ENCODE assay signal across 10 cellular contexts in genomic region chr2:65370387-65371093, GRCh38.
DNase-seq lines count a peak whose midpoint lies in the region; ATAC-seq and TF ChIP-seq lines count a peak whose summit lies in the region.
"Had no signal": no experiment of that assay in that cellular context is flagged by ENCODE, and none has a peak within 500 bp of the region (broad histone marks: within the 10 kb centered on the region; RNA-seq: fewer than 3 reads in every experiment).

No MANE protein-coding gene starts in this region.

- DNase-seq in NCI-H2107 treated with DMSO at 0.1 percent for 48 hours (lab: John Stamatoyannopoulos, UW; ENCODE audit: unreplicated experiment), result peak; percentile 58
- DNase-seq in NCI-H2107 (lab: John Stamatoyannopoulos, UW), result no peak
- DNase-seq in KBM-7, result peak; percentile 32
- DNase-seq in cardiac fibroblast (ENCODE audit: low read depth in 2 of 2), result peak; percentile 46 to 72
- peak; percentile 55 for DNase-seq in stromal cell of bone marrow (ENCODE audit: low read depth)
- no peak for DNase-seq in left lung
- DNase-seq in NCI-H446 treated with DMSO at 0.1 percent for 48 hours (lab: John Stamatoyannopoulos, UW), result no peak
- DNase-seq in naive thymus-derived CD4-positive, alpha-beta T cell, result no peak
- DNase-seq: NCI-H1694 treated with DMSO at 0.1 percent for 48 hours had no signal

- POLR2A ChIA-PET in naive thymus-derived CD4-positive, alpha-beta T cell (lab: Charles Lee), result no interaction called here

- H3K27me3 Mint-ChIP-seq in naive thymus-derived CD4-positive, alpha-beta T cell, result peaks cover 0 to 2% (median 0%) of the 10 kb centered on the region in 5 donors

- peaks cover 21 to 61% of the 10 kb centered on the region in 2 donors for H3K4me1 ChIP-seq in left lung
- H3K4me1 ChIP-seq in naive thymus-derived CD4-positive, alpha-beta T cell (ENCODE audit: control insufficient read depth in 2 of 2, insufficient read depth in 2 of 2, low read length in 2 of 2), result no peaks in the 10 kb centered on the region

- no peak for ATAC-seq in left lung
- ATAC-seq in naive thymus-derived CD4-positive, alpha-beta T cell, result no peak

- TF ChIP-seq CTCF in cardiac fibroblast (IDR thresholded peaks at IDR 0.05; ENCODE audit: low read depth, low read length) (no peak), left lung (IDR thresholded peaks at IDR 0.05) (no peak)

- no peak overlapping the region for H3K27ac ChIP-seq in left lung
- no peak overlapping the region for H3K27ac ChIP-seq in naive thymus-derived CD4-positive, alpha-beta T cell (ENCODE audit: low read depth, low read length)

- intact Hi-C loops in left lung (cut with DNase I), result no loop called here
- intact Hi-C loops in naive thymus-derived CD4-positive, alpha-beta T cell (cut with micrococcal nuclease), result no loop called here

- no peaks in the 10 kb centered on the region for H3K9me3 Mint-ChIP-seq in naive thymus-derived CD4-positive, alpha-beta T cell
- H3K9me3 Mint-ChIP-seq: neural crest cell had no signal

- H3K4me3 Mint-ChIP-seq in naive thymus-derived CD4-positive, alpha-beta T cell, result no peak overlapping the region
- H3K4me3 Mint-ChIP-seq: neural crest cell had no signal

- H3K27ac Mint-ChIP-seq in naive thymus-derived CD4-positive, alpha-beta T cell, result no peak overlapping the region

- H3K27me3 ChIP-seq in left lung, result no peaks in the 10 kb centered on the region
- no peaks in the 10 kb centered on the region for H3K27me3 ChIP-seq in naive thymus-derived CD4-positive, alpha-beta T cell (ENCODE audit: control insufficient read depth in 2 of 2, insufficient read depth in 2 of 2, low read length in 2 of 2)

- H3K36me3 Mint-ChIP-seq in naive thymus-derived CD4-positive, alpha-beta T cell, result no peaks in the 10 kb centered on the region

- H3K36me3 ChIP-seq in left lung, result no peaks in the 10 kb centered on the region
- no peaks in the 10 kb centered on the region for H3K36me3 ChIP-seq in naive thymus-derived CD4-positive, alpha-beta T cell (ENCODE audit: control insufficient read depth in 2 of 3, insufficient read depth in 3 of 3, low read length in 3 of 3)

- in situ Hi-C loops in KBM-7 (cut with MboI; ENCODE audit: low pct_unique_long_range_greater_than_20kb, low sequenced_read_pairs), result no loop called here

- peaks cover 0 to 29% (median 0%) of the 10 kb centered on the region in 7 donors for H3K4me1 Mint-ChIP-seq in naive thymus-derived CD4-positive, alpha-beta T cell

- CTCF ChIA-PET in naive thymus-derived CD4-positive, alpha-beta T cell (lab: Charles Lee), result interaction anchor here (0.6 kb wide), 1 partner anchor 105 kb away, joined by 3 read pairs; no protein-coding TSS in a partner anchor

- no peaks in the 10 kb centered on the region for H3K9me3 ChIP-seq in left lung
- H3K9me3 ChIP-seq in naive thymus-derived CD4-positive, alpha-beta T cell (ENCODE audit: control insufficient read depth in 2 of 3, low read length in 3 of 3), result no peaks in the 10 kb centered on the region

- H3K4me3 ChIP-seq in cardiac fibroblast (replicated peaks in 1 of 2; ENCODE audit: low read depth in 2 of 2, low read length in 2 of 2) (no peak overlapping the region), left lung (no peak overlapping the region)
- H3K4me3 ChIP-seq in naive thymus-derived CD4-positive, alpha-beta T cell (ENCODE audit: low read length), result no peak overlapping the region

Comparison
In these comparisons a context has a peak if more than half of its experiments do, and no peak if none do; other contexts are left out.
1. DNase-seq: peak in NCI-H2107 treated with DMSO at 0.1 percent for 48 hours (single experiment), KBM-7 (single experiment), cardiac fibroblast (2 of 2) and stromal cell of bone marrow (single experiment); none in NCI-H2107 (single experiment), left lung (0 of 2), NCI-H446 treated with DMSO at 0.1 percent for 48 hours (single experiment) and naive thymus-derived CD4-positive, alpha-beta T cell (0 of 9).